8 cellular contexts compared by ENCODE assay signal in genomic region chr5:74201334-74202081, GRCh38.
DNase-seq lines count a peak whose midpoint lies in the region; ATAC-seq lines count a peak whose summit lies in the region.

No MANE protein-coding gene starts in this region.

- no peaks in the 10 kb centered on the region for H4K20me1 ChIP-seq in Karpas-422 (ENCODE audit: insufficient read depth, low read depth, low read length)

- H4K8ac ChIP-seq in mesendoderm (ENCODE audit: low read depth, low read length), result no peak overlapping the region

- H2BK15ac ChIP-seq in mesendoderm (replicated peaks; ENCODE audit: low read depth), result no peak overlapping the region

- ATAC-seq in GM19438 (IDR thresholded peaks at IDR 0.05; ENCODE audit: low read depth, unreplicated experiment) (peak; percentile 58), HG03442 (IDR thresholded peaks at IDR 0.05; ENCODE audit: unreplicated experiment) (peak; percentile 42)

- H3K4me3 Mint-ChIP-seq in activated naive CD4-positive, alpha-beta T cell treated with anti-CD3 and anti-CD28 coated beads, Interleukin-2, amount 10 ng/mL, durations not matched to agents 7 days and 5 days, result no peak overlapping the region

- no peak overlapping the region for H4K5ac ChIP-seq in mesendoderm (ENCODE audit: low read length)

- H3K4me3 ChIP-seq in SJCRH30 (peak overlapping the region; percentile 35), mesendoderm (ENCODE audit: low read length) (no peak overlapping the region), Karpas-422 (ENCODE audit: low read length) (no peak overlapping the region)

- H3K4me1 ChIP-seq in SJCRH30 (peaks cover 58% of the 10 kb centered on the region), mesendoderm (ENCODE audit: control insufficient read depth, low read depth, low read length) (no peaks in the 10 kb centered on the region), Karpas-422 (ENCODE audit: low read length) (peaks cover under 1% of the 10 kb centered on the region; the same call in 1 of the 2 replicates)

- H3K27me3 Mint-ChIP-seq in activated naive CD4-positive, alpha-beta T cell treated with anti-CD3 and anti-CD28 coated beads, Interleukin-2, amount 10 ng/mL, durations not matched to agents 7 days and 5 days, result peaks cover 16% of the 10 kb centered on the region

- H2AK5ac ChIP-seq in mesendoderm (ENCODE audit: low read length), result no peak overlapping the region

- H3K56ac ChIP-seq in mesendoderm (ENCODE audit: low read length), result no peak overlapping the region

- H3K4me1 Mint-ChIP-seq in activated naive CD4-positive, alpha-beta T cell treated with anti-CD3 and anti-CD28 coated beads, Interleukin-2, amount 10 ng/mL, durations not matched to agents 7 days and 5 days, result no peaks in the 10 kb centered on the region

- H3K27ac ChIP-seq in SJCRH30 (peak overlapping the region; percentile 81), mesendoderm (ENCODE audit: low read depth, low read length) (no peak overlapping the region), Karpas-422 (ENCODE audit: low read length) (no peak overlapping the region)

- H3K36me3 ChIP-seq in SJCRH30, result no peaks in the 10 kb centered on the region
- no peaks in the 10 kb centered on the region for H3K36me3 ChIP-seq in mesendoderm (ENCODE audit: control insufficient read depth, insufficient read depth, low read length)
- H3K36me3 ChIP-seq in Karpas-422 (ENCODE audit: insufficient read depth, low read length), result no peaks in the 10 kb centered on the region

- DNase-seq in DMS 273 treated with DMSO at 0.1 percent for 48 hours (lab: John Stamatoyannopoulos, UW), result peak; percentile 76
- peak; percentile 86 to 90 for DNase-seq in SJCRH30
- peak; percentile 83 for DNase-seq in kidney tubule cell (ENCODE audit: low spot score)
- no peak for DNase-seq in mesendoderm
- DNase-seq in activated naive CD4-positive, alpha-beta T cell treated with anti-CD3 and anti-CD28 coated beads, Interleukin-2, amount 10 ng/mL, durations not matched to agents 7 days and 5 days, result no peak
- DNase-seq in Karpas-422, result no peak

- no peaks in the 10 kb centered on the region for H3K9me3 Mint-ChIP-seq in activated naive CD4-positive, alpha-beta T cell treated with anti-CD3 and anti-CD28 coated beads, Interleukin-2, amount 10 ng/mL, durations not matched to agents 7 days and 5 days

- H3K79me2 ChIP-seq in mesendoderm (ENCODE audit: control insufficient read depth, insufficient read depth, low read length), result no peaks in the 10 kb centered on the region
- H3K79me2 ChIP-seq in Karpas-422 (ENCODE audit: low read length), result no peaks in the 10 kb centered on the region

- no peak overlapping the region for H3K27ac Mint-ChIP-seq in activated naive CD4-positive, alpha-beta T cell treated with anti-CD3 and anti-CD28 coated beads, Interleukin-2, amount 10 ng/mL, durations not matched to agents 7 days and 5 days

- H3K4me2 ChIP-seq in mesendoderm (ENCODE audit: low read length), result no peak overlapping the region
- H3K4me2 ChIP-seq in Karpas-422 (ENCODE audit: low read depth, low read length, poor library complexity, severe bottlenecking), result no peak overlapping the region

- H3K27me3 ChIP-seq in SJCRH30 (no peaks in the 10 kb centered on the region), mesendoderm (ENCODE audit: insufficient read depth, low read length, poor library complexity) (no peaks in the 10 kb centered on the region), Karpas-422 (ENCODE audit: low read length) (no peaks in the 10 kb centered on the region)

- no peaks in the 10 kb centered on the region for H3K36me3 Mint-ChIP-seq in activated naive CD4-positive, alpha-beta T cell treated with anti-CD3 and anti-CD28 coated beads, Interleukin-2, amount 10 ng/mL, durations not matched to agents 7 days and 5 days

- H3K18ac ChIP-seq in mesendoderm (ENCODE audit: low read length), result no peak overlapping the region

- no CpG with 5 or more reads among the region's 8 CpGs for WGBS in mesendoderm (ENCODE audit: extremely low coverage, insufficient coverage, low lambda C conversion rate)

- no peaks in the 10 kb centered on the region for H3K79me1 ChIP-seq in mesendoderm (ENCODE audit: low read length)

- no peaks in the 10 kb centered on the region for H3K9me2 ChIP-seq in Karpas-422 (replicated peaks; ENCODE audit: insufficient read depth, low read length)

- no peak overlapping the region for H3K4ac ChIP-seq in mesendoderm (ENCODE audit: low read depth, low read length)

- no peak overlapping the region for H2AFZ ChIP-seq in Karpas-422 (ENCODE audit: low read length)

- H3K23ac ChIP-seq in mesendoderm (ENCODE audit: low read length), result no peak overlapping the region

- CTCF ChIA-PET in activated naive CD4-positive, alpha-beta T cell treated with anti-CD3 and anti-CD28 coated beads, Interleukin-2, amount 10 ng/mL, durations not matched to agents 7 days and 5 days (lab: Charles Lee), result no interaction called here

- H3K9ac ChIP-seq in mesendoderm (ENCODE audit: low read length) (no peak overlapping the region), Karpas-422 (ENCODE audit: low read length) (no peak overlapping the region)

- H2BK5ac ChIP-seq in mesendoderm (ENCODE audit: low read length), result no peak overlapping the region

- H2BK120ac ChIP-seq in mesendoderm (ENCODE audit: low read depth, low read length), result no peak overlapping the region

- H3K9me3 ChIP-seq in SJCRH30 (replicated peaks), result no peaks in the 10 kb centered on the region
- H3K9me3 ChIP-seq in Karpas-422 (ENCODE audit: low read length), result no peaks in the 10 kb centered on the region

Comparison
In these comparisons a context has a peak if more than half of its experiments do, and no peak if none do; other contexts are left out.
1. DNase-seq: peak in DMS 273 treated with DMSO at 0.1 percent for 48 hours (single experiment), SJCRH30 (2 of 2) and kidney tubule cell (single experiment); none in mesendoderm (single experiment), activated naive CD4-positive, alpha-beta T cell treated with anti-CD3 and anti-CD28 coated beads, Interleukin-2, amount 10 ng/mL, durations not matched to agents 7 days and 5 days (single experiment) and Karpas-422 (single experiment).